ENCODE assay signal across 1 cellular context in the genomic region with DNA sequence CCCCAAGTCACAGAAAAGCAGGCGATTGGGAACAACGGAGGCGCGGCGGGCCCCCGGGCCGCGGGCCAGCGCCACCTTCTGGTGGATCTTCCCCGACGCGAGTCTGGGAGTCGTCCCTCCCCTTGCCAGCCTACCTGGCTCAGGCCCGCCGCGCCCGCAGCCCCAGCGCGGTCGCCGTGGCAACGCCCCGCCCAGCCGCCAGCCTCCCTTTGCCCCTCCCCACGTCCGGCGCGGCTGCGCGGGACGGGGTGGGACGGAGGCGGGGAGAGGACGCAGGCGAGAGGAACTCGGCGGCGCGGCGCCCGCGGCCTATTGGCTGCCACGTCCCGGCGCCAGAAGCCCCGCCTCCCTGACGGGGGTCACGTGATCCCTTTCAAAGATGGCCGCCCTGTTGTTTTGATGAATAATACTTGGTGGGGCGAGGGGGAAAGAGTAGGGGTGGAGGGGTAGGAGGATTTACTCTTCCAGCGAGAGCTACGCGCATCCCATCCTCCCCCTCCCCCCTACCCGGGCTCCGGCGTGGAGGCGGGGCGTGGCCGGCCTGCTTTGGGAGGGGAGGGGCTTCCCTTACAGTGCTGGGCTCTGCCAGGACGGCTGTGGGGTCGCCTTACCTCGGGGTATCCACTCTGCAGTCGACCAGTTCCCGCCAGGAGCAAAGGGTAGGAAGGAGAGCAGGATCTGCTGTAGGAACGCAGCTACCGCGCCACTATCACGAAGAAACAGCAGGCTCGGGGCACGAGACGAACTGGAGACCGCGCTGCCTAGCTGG.
A peak's percentile ranks its signal among the peaks of the same experiment; 100 is the strongest.
TF ChIP-seq lines count a peak whose summit lies in the region.

UBE4B (plus strand) TSS at position 369 of the 769 bp plus-strand sequence. CDS start 713 bp downstream, outside the sequence.

TF ChIP-seq in K562, 482 proteins besides CTCF, POLR2A, EP300 and RAD21 (continued from another document and continues in another):
- TF ChIP-seq, protein P1, sequence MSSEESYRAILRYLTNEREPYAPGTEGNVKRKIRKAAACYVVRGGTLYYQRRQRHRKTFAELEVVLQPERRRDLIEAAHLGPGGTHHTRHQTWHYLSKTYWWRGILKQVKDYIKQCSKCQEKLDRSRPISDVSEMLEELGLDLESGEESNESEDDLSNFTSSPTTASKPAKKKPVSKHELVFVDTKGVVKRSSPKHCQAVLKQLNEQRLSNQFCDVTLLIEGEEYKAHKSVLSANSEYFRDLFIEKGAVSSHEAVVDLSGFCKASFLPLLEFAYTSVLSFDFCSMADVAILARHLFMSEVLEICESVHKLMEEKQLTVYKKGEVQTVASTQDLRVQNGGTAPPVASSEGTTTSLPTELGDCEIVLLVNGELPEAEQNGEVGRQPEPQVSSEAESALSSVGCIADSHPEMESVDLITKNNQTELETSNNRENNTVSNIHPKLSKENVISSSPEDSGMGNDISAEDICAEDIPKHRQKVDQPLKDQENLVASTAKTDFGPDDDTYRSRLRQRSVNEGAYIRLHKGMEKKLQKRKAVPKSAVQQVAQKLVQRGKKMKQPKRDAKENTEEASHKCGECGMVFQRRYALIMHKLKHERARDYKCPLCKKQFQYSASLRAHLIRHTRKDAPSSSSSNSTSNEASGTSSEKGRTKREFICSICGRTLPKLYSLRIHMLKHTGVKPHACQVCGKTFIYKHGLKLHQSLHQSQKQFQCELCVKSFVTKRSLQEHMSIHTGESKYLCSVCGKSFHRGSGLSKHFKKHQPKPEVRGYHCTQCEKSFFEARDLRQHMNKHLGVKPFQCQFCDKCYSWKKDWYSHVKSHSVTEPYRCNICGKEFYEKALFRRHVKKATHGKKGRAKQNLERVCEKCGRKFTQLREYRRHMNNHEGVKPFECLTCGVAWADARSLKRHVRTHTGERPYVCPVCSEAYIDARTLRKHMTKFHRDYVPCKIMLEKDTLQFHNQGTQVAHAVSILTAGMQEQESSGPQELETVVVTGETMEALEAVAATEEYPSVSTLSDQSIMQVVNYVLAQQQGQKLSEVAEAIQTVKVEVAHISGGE (CRISPR knock-in tag; IDR thresholded peaks at IDR 0.05) = peak in 1 of 3 experiments; percentile 69; a peak in 2 of 6 replicates
- TF ChIP-seq RFX1 (IDR thresholded peaks at IDR 0.05) (peak; percentile 86), GABPB2 (CRISPR knock-in tag; conservative IDR thresholded peaks at IDR 0.05) (no peak), TEAD2 (tag; IDR thresholded peaks at IDR 0.05) (no peak), CEBPG (CRISPR knock-in tag; IDR thresholded peaks at IDR 0.05) (no peak), CEBPG (tag; conservative IDR thresholded peaks at IDR 0.05 in 1 of 2, IDR thresholded peaks at IDR 0.05 in 1 of 2) (no peak), IFI16 (CRISPR knock-in tag; IDR thresholded peaks at IDR 0.05) (no peak), ZNF318 (IDR thresholded peaks at IDR 0.05; ENCODE audit: borderline replicate concordance in 1 of 2, low read depth in 1 of 2) (no peak), ZNF263 (CRISPR knock-in tag; IDR thresholded peaks at IDR 0.05; ENCODE audit: borderline replicate concordance) (no peak), ZNF274 (IDR thresholded peaks at IDR 0.05; ENCODE audit: borderline replicate concordance, low read depth, low read length) (no peak), SUPT5H (IDR thresholded peaks at IDR 0.05) (peak; percentile 81), PHF21A (IDR thresholded peaks at IDR 0.05; ENCODE audit: borderline replicate concordance, low read depth) (no peak), ZNF644 (tag; IDR thresholded peaks at IDR 0.05; ENCODE audit: low read depth) (no peak; the same call in 1 of the 2 replicates), ZNF436 (CRISPR knock-in tag; IDR thresholded peaks at IDR 0.05) (no peak), SMARCA5 (IDR thresholded peaks at IDR 0.05) (no peak), NFATC3 (IDR thresholded peaks at IDR 0.05) (no peak), LCOR (CRISPR knock-in tag; IDR thresholded peaks at IDR 0.05) (peak; percentile 26; the same call in 1 of the 2 replicates), TCF7 (IDR thresholded peaks at IDR 0.05; ENCODE audit: borderline replicate concordance) (no peak), CCAR2 (IDR thresholded peaks at IDR 0.05; ENCODE audit: low read depth, low read length) (no peak), NCOA6 (IDR thresholded peaks at IDR 0.05) (no peak), FOS (IDR thresholded peaks at IDR 0.05; ENCODE audit: extremely low read depth, insufficient read length) (no peak), HDAC1 (IDR thresholded peaks at IDR 0.05) (peak in 1 of 2 experiments; percentile 77; a peak in 2 of 4 replicates), CREB5 (CRISPR knock-in tag; IDR thresholded peaks at IDR 0.05) (no peak), SRSF3 (IDR thresholded peaks at IDR 0.05; ENCODE audit: insufficient read depth, low read length) (no peak), PCBP2 (IDR thresholded peaks at IDR 0.05; ENCODE audit: low read depth, low read length, poor library complexity, severe bottlenecking) (no peak), SIRT6 (IDR thresholded peaks at IDR 0.05; ENCODE audit: low read depth, low read length) (no peak), SMARCB1 (IDR thresholded peaks at IDR 0.05; ENCODE audit: insufficient read length, low read depth) (peak; percentile 3), ZNF124 (CRISPR knock-in tag; IDR thresholded peaks at IDR 0.05) (no peak), TCF7L2 (IDR thresholded peaks at IDR 0.05; ENCODE audit: low read depth, low read length) (no peak), HDAC6 (IDR thresholded peaks at IDR 0.05; ENCODE audit: low read depth, low read length) (no peak), ETV6 (IDR thresholded peaks at IDR 0.05; ENCODE audit: borderline replicate concordance in 1 of 2, low read depth in 2 of 2, low read length in 1 of 2) (0 out of 4 replicates have a peak, but pooled peaks of 1 of the 2 experiments have one; percentile 52), ETV6 (CRISPR knock-in tag; IDR thresholded peaks at IDR 0.05; ENCODE audit: borderline replicate concordance) (no peak), ETV1 (tag; conservative IDR thresholded peaks at IDR 0.05; ENCODE audit: low read depth) (no peak), EGR1 (conservative IDR thresholded peaks at IDR 0.05) (peak; percentile 64; the same call in 1 of the 2 replicates), ZNF780A (CRISPR knock-in tag; IDR thresholded peaks at IDR 0.05) (no peak), CTBP1 (IDR thresholded peaks at IDR 0.05; ENCODE audit: borderline replicate concordance) (peak; percentile 97), DACH1 (IDR thresholded peaks at IDR 0.05; ENCODE audit: partially characterized antibody) (peak; percentile 1), VEZF1 (CRISPR knock-in tag; IDR thresholded peaks at IDR 0.05) (peak; percentile 92)
- TF ChIP-seq, protein P2, sequence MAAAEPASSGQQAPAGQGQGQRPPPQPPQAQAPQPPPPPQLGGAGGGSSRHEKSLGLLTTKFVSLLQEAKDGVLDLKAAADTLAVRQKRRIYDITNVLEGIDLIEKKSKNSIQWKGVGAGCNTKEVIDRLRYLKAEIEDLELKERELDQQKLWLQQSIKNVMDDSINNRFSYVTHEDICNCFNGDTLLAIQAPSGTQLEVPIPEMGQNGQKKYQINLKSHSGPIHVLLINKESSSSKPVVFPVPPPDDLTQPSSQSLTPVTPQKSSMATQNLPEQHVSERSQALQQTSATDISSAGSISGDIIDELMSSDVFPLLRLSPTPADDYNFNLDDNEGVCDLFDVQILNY (CRISPR knock-in tag; IDR thresholded peaks at IDR 0.05) = no peak
- TF ChIP-seq, protein P3, sequence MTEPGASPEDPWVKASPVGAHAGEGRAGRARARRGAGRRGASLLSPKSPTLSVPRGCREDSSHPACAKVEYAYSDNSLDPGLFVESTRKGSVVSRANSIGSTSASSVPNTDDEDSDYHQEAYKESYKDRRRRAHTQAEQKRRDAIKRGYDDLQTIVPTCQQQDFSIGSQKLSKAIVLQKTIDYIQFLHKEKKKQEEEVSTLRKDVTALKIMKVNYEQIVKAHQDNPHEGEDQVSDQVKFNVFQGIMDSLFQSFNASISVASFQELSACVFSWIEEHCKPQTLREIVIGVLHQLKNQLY (CRISPR knock-in tag; conservative IDR thresholded peaks at IDR 0.05) = no peak
- TF ChIP-seq, protein P4, sequence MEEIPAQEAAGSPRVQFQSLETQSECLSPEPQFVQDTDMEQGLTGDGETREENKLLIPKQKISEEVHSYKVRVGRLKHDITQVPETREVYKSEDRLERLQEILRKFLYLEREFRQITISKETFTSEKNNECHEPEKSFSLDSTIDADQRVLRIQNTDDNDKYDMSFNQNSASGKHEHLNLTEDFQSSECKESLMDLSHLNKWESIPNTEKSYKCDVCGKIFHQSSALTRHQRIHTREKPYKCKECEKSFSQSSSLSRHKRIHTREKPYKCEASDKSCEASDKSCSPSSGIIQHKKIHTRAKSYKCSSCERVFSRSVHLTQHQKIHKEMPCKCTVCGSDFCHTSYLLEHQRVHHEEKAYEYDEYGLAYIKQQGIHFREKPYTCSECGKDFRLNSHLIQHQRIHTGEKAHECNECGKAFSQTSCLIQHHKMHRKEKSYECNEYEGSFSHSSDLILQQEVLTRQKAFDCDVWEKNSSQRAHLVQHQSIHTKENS (CRISPR knock-in tag; IDR thresholded peaks at IDR 0.05) = no peak
- TF ChIP-seq, protein P5, sequence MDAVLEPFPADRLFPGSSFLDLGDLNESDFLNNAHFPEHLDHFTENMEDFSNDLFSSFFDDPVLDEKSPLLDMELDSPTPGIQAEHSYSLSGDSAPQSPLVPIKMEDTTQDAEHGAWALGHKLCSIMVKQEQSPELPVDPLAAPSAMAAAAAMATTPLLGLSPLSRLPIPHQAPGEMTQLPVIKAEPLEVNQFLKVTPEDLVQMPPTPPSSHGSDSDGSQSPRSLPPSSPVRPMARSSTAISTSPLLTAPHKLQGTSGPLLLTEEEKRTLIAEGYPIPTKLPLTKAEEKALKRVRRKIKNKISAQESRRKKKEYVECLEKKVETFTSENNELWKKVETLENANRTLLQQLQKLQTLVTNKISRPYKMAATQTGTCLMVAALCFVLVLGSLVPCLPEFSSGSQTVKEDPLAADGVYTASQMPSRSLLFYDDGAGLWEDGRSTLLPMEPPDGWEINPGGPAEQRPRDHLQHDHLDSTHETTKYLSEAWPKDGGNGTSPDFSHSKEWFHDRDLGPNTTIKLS (IDR thresholded peaks at IDR 0.05; ENCODE audit: borderline replicate concordance, low read depth) = peak; percentile 57
